8 cellular contexts compared by ENCODE assay signal in the genomic region with DNA sequence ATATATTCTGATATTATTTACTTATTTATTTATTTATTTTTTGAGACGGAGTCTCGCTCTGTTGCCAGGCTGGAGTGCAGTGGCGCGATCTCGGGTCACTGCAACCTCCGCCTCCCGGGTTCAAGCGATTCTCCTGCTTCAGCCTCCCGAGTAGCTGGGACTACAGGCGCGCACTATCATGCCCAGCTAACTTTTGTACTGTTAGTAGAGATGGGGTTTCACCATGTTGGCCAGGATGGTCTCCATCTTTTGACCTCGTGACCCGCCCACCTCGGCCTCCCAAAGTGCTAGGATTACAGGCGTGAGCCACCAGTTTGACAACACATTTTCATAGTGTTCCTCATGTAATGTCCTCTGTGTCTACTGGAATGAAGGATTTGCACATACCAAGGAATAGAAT. TPM values are rescaled to one million over a fixed set of nuclear protein-coding genes. Genes with fewer than 3 reads are reported as not detected.
DNase-seq lines count a peak whose midpoint lies in the region; ATAC-seq and TF ChIP-seq lines count a peak whose summit lies in the region.
"Not testable (repeated sequence)": the region's sequence is repeated elsewhere in the genome, so short reads cannot be mapped to it uniquely, and the experiment has no call there.

No MANE protein-coding gene starts in this region.

- H2BK120ac ChIP-seq in H9 (ENCODE audit: low read depth, low read length, poor library complexity, severe bottlenecking) = not testable (repeated sequence)

- not testable (repeated sequence) for H2BK15ac ChIP-seq in H9 (ENCODE audit: low read depth, low read length)

- H2BK5ac ChIP-seq in H9 (ENCODE audit: insufficient read length, low read length) = not testable (repeated sequence)

- not testable (repeated sequence) for H3K9ac ChIP-seq in H9 (ENCODE audit: extremely low read depth, insufficient read length, low read length); colonic mucosa (ENCODE audit: low read depth in 2 of 2, low read length in 2 of 2); neural cell (ENCODE audit: low read length)

- H2BK20ac ChIP-seq in H9 (ENCODE audit: low read depth, low read length, poor library complexity, severe bottlenecking) = not testable (repeated sequence)

- H3K9me2 ChIP-seq in neural cell (ENCODE audit: insufficient read depth, low read length) = not testable (repeated sequence)

- not testable (repeated sequence) for DNase-seq in H9; Panc1 (ENCODE audit: low read depth, low spot score); colonic mucosa; heart right ventricle

- not testable (repeated sequence) for BruUV-seq in Panc1 (replicated peaks; lab: Mats Ljungman, UMichigan)

- not testable (repeated sequence) for H3K27ac ChIP-seq in ACC112 (ENCODE audit: low read depth, low read length); H9 (ENCODE audit: insufficient read length, low read depth, low read length); Panc1 (ENCODE audit: low read length); colonic mucosa; neural cell (ENCODE audit: low read length)
- H3K27ac ChIP-seq in heart right ventricle = peak overlapping the region in 6 of 10 donors; percentile 84 to 91 (median 90)

- H4K8ac ChIP-seq in H9 (replicated peaks; ENCODE audit: insufficient read length, low read depth, low read length) = not testable (repeated sequence)

- intact Hi-C loops in Panc1 (cut with micrococcal nuclease; ENCODE audit: unreplicated experiment); colonic mucosa (cut with DNase I); heart right ventricle (cut with DNase I): not testable (repeated sequence)

- in situ Hi-C loops in Panc1 (cut with HindIII; ENCODE audit: low pct_unique_long_range_greater_than_20kb, low sequenced_read_pairs) = not testable (repeated sequence)

- not testable (repeated sequence) for H2BK12ac ChIP-seq in H9 (ENCODE audit: insufficient read length, low read depth, low read length)

- not testable (repeated sequence) for H3F3A ChIP-seq in neural cell (ENCODE audit: insufficient read depth, low read length, poor library complexity, severe bottlenecking)

- not testable (repeated sequence) for TF ChIP-seq RAD21 in neural cell (conservative IDR thresholded peaks at IDR 0.05)

- not testable (repeated sequence) for H2AK5ac ChIP-seq in H9 (ENCODE audit: insufficient read length, low read length)

- not testable (repeated sequence) for TF ChIP-seq CTCF in H9 (conservative IDR thresholded peaks at IDR 0.05); Panc1 (IDR thresholded peaks at IDR 0.05); colonic mucosa (IDR thresholded peaks at IDR 0.05); heart right ventricle (IDR thresholded peaks at IDR 0.05); neural cell (IDR thresholded peaks at IDR 0.05; ENCODE audit: poor library complexity, severe bottlenecking)

- not testable (repeated sequence) for H3K36me3 ChIP-seq in ACC112 (ENCODE audit: insufficient read depth, low read length); Panc1 (ENCODE audit: control insufficient read depth, insufficient read depth, low read length); colonic mucosa; neural cell (ENCODE audit: insufficient read depth, low read length)
- peaks cover 0 to 13% (median 0%) of the 10 kb centered on the region in 9 donors for H3K36me3 ChIP-seq in heart right ventricle

- peaks cover 16% of the 10 kb centered on the region in 2 experiments for H3K4me1 Mint-ChIP-seq in H9
- H3K4me1 Mint-ChIP-seq in activated T-helper 17 cell treated with anti-CD3 and anti-CD28 coated beads, Interleukin-2, amount 50 U/mL, for 72 hours = peaks cover 44% of the 10 kb centered on the region
- H3K4me1 Mint-ChIP-seq in stimulated activated memory B cell treated with anti-CD40 and anti-IgM and Interleukin-4, amounts not matched to agents 10 μg/mL and 1 μg/mL and 100 μg/mL, for 72 hours = peaks cover 55% of the 10 kb centered on the region

- not testable (repeated sequence) for H3K56ac ChIP-seq in H9 (ENCODE audit: insufficient read length, low read depth, low read length)

- H3K4me3 Mint-ChIP-seq in H9 = peak overlapping the region; percentile 70 to 99
- peak overlapping the region; percentile 98 for H3K4me3 Mint-ChIP-seq in activated T-helper 17 cell treated with anti-CD3 and anti-CD28 coated beads, Interleukin-2, amount 50 U/mL, for 72 hours
- H3K4me3 Mint-ChIP-seq in stimulated activated memory B cell treated with anti-CD40 and anti-IgM and Interleukin-4, amounts not matched to agents 10 μg/mL and 1 μg/mL and 100 μg/mL, for 72 hours = peak overlapping the region; percentile 58

- not testable (repeated sequence) for H3K27me3 Mint-ChIP-seq in H9 (ENCODE audit: low read depth); activated T-helper 17 cell treated with anti-CD3 and anti-CD28 coated beads, Interleukin-2, amount 50 U/mL, for 72 hours; stimulated activated memory B cell treated with anti-CD40 and anti-IgM and Interleukin-4, amounts not matched to agents 10 μg/mL and 1 μg/mL and 100 μg/mL, for 72 hours

- H3K4me1 ChIP-seq in ACC112 (ENCODE audit: control insufficient read depth, insufficient read depth, low read length, unreplicated experiment) = peaks cover 11% of the 10 kb centered on the region
- H3K4me1 ChIP-seq in H9 (ENCODE audit: insufficient read depth, low read length); Panc1 (ENCODE audit: control insufficient read depth, insufficient read depth, low read length); colonic mucosa: not testable (repeated sequence)
- peaks cover 3 to 51% (median 38%) of the 10 kb centered on the region in 9 donors for H3K4me1 ChIP-seq in heart right ventricle

- not testable (repeated sequence) for H3K23ac ChIP-seq in H9 (ENCODE audit: insufficient read length, low read depth, low read length)

- POLR2A ChIA-PET in Panc1 (lab: Charles Lee) = not testable (repeated sequence)

- peaks cover 64% of the 10 kb centered on the region for H3K79me2 ChIP-seq in ACC112 (ENCODE audit: control insufficient read depth, insufficient read depth, low read length, unreplicated experiment)
- peaks cover 14% of the 10 kb centered on the region; the same call in 1 of the 2 replicates for H3K79me2 ChIP-seq in H9 (ENCODE audit: insufficient read depth, low read length)
- peaks cover 50% of the 10 kb centered on the region for H3K79me2 ChIP-seq in neural cell (replicated peaks; ENCODE audit: insufficient read depth, low read length)

- peaks cover 0 to 13% (median 9%) of the 10 kb centered on the region in 3 experiments; a peak in 5 of 7 replicates for H3K36me3 Mint-ChIP-seq in H9 (ENCODE audit: insufficient read depth in 1 of 3, low read depth in 3 of 3)
- peaks cover 63% of the 10 kb centered on the region for H3K36me3 Mint-ChIP-seq in activated T-helper 17 cell treated with anti-CD3 and anti-CD28 coated beads, Interleukin-2, amount 50 U/mL, for 72 hours (ENCODE audit: low read depth)
- peaks cover 23% of the 10 kb centered on the region for H3K36me3 Mint-ChIP-seq in stimulated activated memory B cell treated with anti-CD40 and anti-IgM and Interleukin-4, amounts not matched to agents 10 μg/mL and 1 μg/mL and 100 μg/mL, for 72 hours

- H4K91ac ChIP-seq in H9 (ENCODE audit: insufficient read length, low read depth, low read length) = not testable (repeated sequence)

- not testable (repeated sequence) for H3K79me1 ChIP-seq in H9 (ENCODE audit: insufficient read depth, low read depth, low read length, poor library complexity, severe bottlenecking)

- H3K4me3 ChIP-seq in ACC112 (ENCODE audit: low read depth, low read length) = peak overlapping the region; percentile 87
- peak overlapping the region; percentile 74 to 87; a peak in 2 of 4 replicates for H3K4me3 ChIP-seq in Panc1 (ENCODE audit: low read depth in 2 of 2, low read length in 2 of 2)
- peak overlapping the region; percentile 76 for H3K4me3 ChIP-seq in colonic mucosa
- H3K4me3 ChIP-seq in heart right ventricle = peak overlapping the region in 9 of 10 donors; percentile 56 to 90 (median 82)
- H3K4me3 ChIP-seq in neural cell (ENCODE audit: low read length) = peak overlapping the region; percentile 83

- not testable (repeated sequence) for H3K18ac ChIP-seq in H9 (ENCODE audit: insufficient read length, low read depth, low read length)

- not testable (repeated sequence) for H3K4me2 ChIP-seq in H9 (ENCODE audit: insufficient read depth, insufficient read length, low read length)
- H3K4me2 ChIP-seq in neural cell (ENCODE audit: low read length) = peak overlapping the region; percentile 95

- not testable (repeated sequence) for TF ChIP-seq EP300 in neural cell (conservative IDR thresholded peaks at IDR 0.05; ENCODE audit: poor library complexity, severe bottlenecking)

- not testable (repeated sequence) for H3K27me3 ChIP-seq in ACC112 (ENCODE audit: insufficient read depth, low read length); H9 (ENCODE audit: insufficient read depth, low read length); Panc1 (ENCODE audit: control insufficient read depth, insufficient read depth, low read length); colonic mucosa; heart right ventricle; neural cell (ENCODE audit: insufficient read depth, low read depth, low read length)

- not testable (repeated sequence) for H3K23me2 ChIP-seq in H9 (ENCODE audit: insufficient read length, low read depth, low read length, poor library complexity, severe bottlenecking)

- H3K9me3 ChIP-seq in H9 (ENCODE audit: control insufficient read depth, low read depth, low read length); Panc1 (ENCODE audit: control insufficient read depth, insufficient read depth, low read depth, low read length); colonic mucosa; heart right ventricle; neural cell (ENCODE audit: low read length): not testable (repeated sequence)

- not testable (repeated sequence) for ATAC-seq in Panc1; activated T-helper 17 cell treated with anti-CD3 and anti-CD28 coated beads, Interleukin-2, amount 50 U/mL, for 72 hours (replicated peaks); heart right ventricle; stimulated activated memory B cell treated with anti-CD40 and anti-IgM and Interleukin-4, amounts not matched to agents 10 μg/mL and 1 μg/mL and 100 μg/mL, for 72 hours

- H3K9me3 Mint-ChIP-seq in H9; activated T-helper 17 cell treated with anti-CD3 and anti-CD28 coated beads, Interleukin-2, amount 50 U/mL, for 72 hours; stimulated activated memory B cell treated with anti-CD40 and anti-IgM and Interleukin-4, amounts not matched to agents 10 μg/mL and 1 μg/mL and 100 μg/mL, for 72 hours: not testable (repeated sequence)

- CTCF ChIA-PET in Panc1 (lab: Charles Lee) = not testable (repeated sequence)

- H4K20me1 ChIP-seq in H9 (ENCODE audit: control insufficient read depth, insufficient read depth, insufficient read length); neural cell (ENCODE audit: insufficient read depth): not testable (repeated sequence)

- H3K14ac ChIP-seq in H9 (ENCODE audit: insufficient read depth, low read length) = not testable (repeated sequence)

- H4K5ac ChIP-seq in H9 (ENCODE audit: insufficient read length, low read depth, low read length) = not testable (repeated sequence)

- not testable (repeated sequence) for H3K4ac ChIP-seq in H9 (ENCODE audit: low read depth, low read length)

- not testable (repeated sequence) for H2AFZ ChIP-seq in ACC112 (ENCODE audit: low read length, unreplicated experiment); H9 (ENCODE audit: low read length); neural cell (ENCODE audit: low read depth, low read length)

- no CpG with 5 or more reads among the region's 15 CpGs for WGBS in H9 (ENCODE audit: extremely low coverage, insufficient read length, low lambda C conversion rate)
- WGBS in heart right ventricle, 2 donors = 93 to 94% methylated on average over 15 of the region's 15 CpGs

- not testable (repeated sequence) for H3T11ph ChIP-seq in H9 (ENCODE audit: low read length)

- not testable (repeated sequence) for H3K27ac Mint-ChIP-seq in H9
- H3K27ac Mint-ChIP-seq in activated T-helper 17 cell treated with anti-CD3 and anti-CD28 coated beads, Interleukin-2, amount 50 U/mL, for 72 hours = peak overlapping the region; percentile 49
- H3K27ac Mint-ChIP-seq in stimulated activated memory B cell treated with anti-CD40 and anti-IgM and Interleukin-4, amounts not matched to agents 10 μg/mL and 1 μg/mL and 100 μg/mL, for 72 hours = peak overlapping the region; percentile 94

RNA-seq across cellular contexts. Expression of a gene that starts 1.4 kb away (rescaled TPM):
- total RNA-seq in H9 (2021) (82.5 and 89.4 TPM in 2 replicates), Panc1 (2021; ENCODE audit: unreplicated experiment) (55.4 TPM), colonic mucosa (100 to 1,000 TPM in 1 of 2 donors, 10 to 100 TPM in 1; 79.2 to 114 TPM), heart right ventricle (100 to 1,000 TPM; 115 to 157 (median 139) TPM)
- polyA plus RNA-seq in Panc1 (2012; ENCODE audit: insufficient read length) = 62.6 TPM
- total RNA-seq in activated T-helper 17 cell treated with anti-CD3 and anti-CD28 coated beads, Interleukin-2, amount 50 U/mL, for 72 hours = 10 to 100 TPM; 56.6 to 78.1 TPM
- polyA plus RNA-seq in heart right ventricle (10 to 100 TPM; 19.3 to 44.4 TPM), neural cell (84.1 and 122 TPM in 2 replicates)
- 119 and 127 TPM in 2 replicates for polyA minus RNA-seq in neural cell
